Comparison of ENCODE assay signal across 1 cellular context in genomic region chr11:47564933-47565339, GRCh38.
TF ChIP-seq lines count a peak whose summit lies in the region.

No MANE protein-coding gene starts in this region.

TF ChIP-seq in HCT116, 20 proteins besides CTCF, POLR2A, EP300 and RAD21 (continued from another document):
- TF ChIP-seq ZBTB33 (IDR thresholded peaks at IDR 0.05; ENCODE audit: extremely low read depth, insufficient replicate concordance, low read length) (no peak), TCF7L2 (IDR thresholded peaks at IDR 0.05; ENCODE audit: borderline replicate concordance, extremely low read depth, insufficient read depth, insufficient read length) (no peak), JUND (IDR thresholded peaks at IDR 0.05) (no peak), SRF (IDR thresholded peaks at IDR 0.05; ENCODE audit: low read depth) (no peak), CBX3 (IDR thresholded peaks at IDR 0.05; ENCODE audit: low read depth) (no peak), EGR1 (IDR thresholded peaks at IDR 0.05; ENCODE audit: low read depth) (no peak), FOSL1 (IDR thresholded peaks at IDR 0.05; ENCODE audit: low read depth) (no peak), ELF1 (IDR thresholded peaks at IDR 0.05; ENCODE audit: borderline replicate concordance, low read depth) (no peak), EZH2phosphoT487 (IDR thresholded peaks at IDR 0.05; ENCODE audit: borderline replicate concordance) (no peak), SIN3A (IDR thresholded peaks at IDR 0.05; ENCODE audit: low read depth) (no peak)
- TF ChIP-seq, protein P1, sequence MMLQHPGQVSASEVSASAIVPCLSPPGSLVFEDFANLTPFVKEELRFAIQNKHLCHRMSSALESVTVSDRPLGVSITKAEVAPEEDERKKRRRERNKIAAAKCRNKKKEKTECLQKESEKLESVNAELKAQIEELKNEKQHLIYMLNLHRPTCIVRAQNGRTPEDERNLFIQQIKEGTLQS (IDR thresholded peaks at IDR 0.05) = no peak
- TF ChIP-seq, protein P2, sequence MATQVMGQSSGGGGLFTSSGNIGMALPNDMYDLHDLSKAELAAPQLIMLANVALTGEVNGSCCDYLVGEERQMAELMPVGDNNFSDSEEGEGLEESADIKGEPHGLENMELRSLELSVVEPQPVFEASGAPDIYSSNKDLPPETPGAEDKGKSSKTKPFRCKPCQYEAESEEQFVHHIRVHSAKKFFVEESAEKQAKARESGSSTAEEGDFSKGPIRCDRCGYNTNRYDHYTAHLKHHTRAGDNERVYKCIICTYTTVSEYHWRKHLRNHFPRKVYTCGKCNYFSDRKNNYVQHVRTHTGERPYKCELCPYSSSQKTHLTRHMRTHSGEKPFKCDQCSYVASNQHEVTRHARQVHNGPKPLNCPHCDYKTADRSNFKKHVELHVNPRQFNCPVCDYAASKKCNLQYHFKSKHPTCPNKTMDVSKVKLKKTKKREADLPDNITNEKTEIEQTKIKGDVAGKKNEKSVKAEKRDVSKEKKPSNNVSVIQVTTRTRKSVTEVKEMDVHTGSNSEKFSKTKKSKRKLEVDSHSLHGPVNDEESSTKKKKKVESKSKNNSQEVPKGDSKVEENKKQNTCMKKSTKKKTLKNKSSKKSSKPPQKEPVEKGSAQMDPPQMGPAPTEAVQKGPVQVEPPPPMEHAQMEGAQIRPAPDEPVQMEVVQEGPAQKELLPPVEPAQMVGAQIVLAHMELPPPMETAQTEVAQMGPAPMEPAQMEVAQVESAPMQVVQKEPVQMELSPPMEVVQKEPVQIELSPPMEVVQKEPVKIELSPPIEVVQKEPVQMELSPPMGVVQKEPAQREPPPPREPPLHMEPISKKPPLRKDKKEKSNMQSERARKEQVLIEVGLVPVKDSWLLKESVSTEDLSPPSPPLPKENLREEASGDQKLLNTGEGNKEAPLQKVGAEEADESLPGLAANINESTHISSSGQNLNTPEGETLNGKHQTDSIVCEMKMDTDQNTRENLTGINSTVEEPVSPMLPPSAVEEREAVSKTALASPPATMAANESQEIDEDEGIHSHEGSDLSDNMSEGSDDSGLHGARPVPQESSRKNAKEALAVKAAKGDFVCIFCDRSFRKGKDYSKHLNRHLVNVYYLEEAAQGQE (IDR thresholded peaks at IDR 0.05; ENCODE audit: low read depth) = no peak
